In the genomic region with DNA sequence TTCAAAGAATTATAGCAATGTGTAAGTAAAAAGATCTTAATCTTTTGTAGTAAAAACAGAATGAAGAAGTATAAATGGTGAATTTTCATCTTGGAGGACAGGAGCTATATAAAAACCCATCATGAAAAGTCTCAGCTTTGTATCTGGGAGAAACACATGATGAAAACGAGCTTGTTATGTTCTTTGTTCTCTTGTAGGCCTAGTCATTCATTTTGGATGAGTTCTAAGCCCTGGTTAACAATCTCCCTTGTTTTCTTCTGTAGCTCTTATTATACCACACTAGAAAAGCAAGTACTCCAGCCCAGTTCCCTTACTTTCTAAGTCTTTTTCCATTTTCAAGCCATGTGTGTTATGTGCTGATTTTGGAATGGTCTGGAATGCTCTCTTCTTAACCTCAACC, we compare ENCODE assay signal across 20 cellular contexts.
DNase-seq lines count a peak whose midpoint lies in the region; ATAC-seq and TF ChIP-seq lines count a peak whose summit lies in the region.
"Had no signal": no experiment of that assay in that cellular context is flagged by ENCODE, and none has a peak within 500 bp of the region (broad histone marks: within the 10 kb centered on the region; RNA-seq: fewer than 3 reads in every experiment).

No MANE protein-coding gene starts in this region.

- no peak for TF ChIP-seq CTCF in smooth muscle cell (IDR thresholded peaks at IDR 0.05; ENCODE audit: borderline replicate concordance, insufficient read depth, poor library complexity, severe bottlenecking)

- no peaks in the 10 kb centered on the region for H3K27me3 ChIP-seq in smooth muscle cell (ENCODE audit: low read depth)
- H3K27me3 ChIP-seq: BLaER1 treated with 17β-estradiol and CSF1 and Interleukin-3, amounts not matched to agents 10 nM and 100 nM had no signal

- 93% methylated on average over 1 of the region's 1 CpG for WGBS in smooth muscle cell (ENCODE audit: low lambda C conversion rate)

- ATAC-seq in activated naive CD8-positive, alpha-beta T cell treated with anti-CD3 and anti-CD28 coated beads, Interleukin-2, amount 50 U/mL, for 24 hours, result no peak
- ATAC-seq: Panc1 had no signal

- peaks cover 2% of the 10 kb centered on the region for H3F3A ChIP-seq in smooth muscle cell (ENCODE audit: low read depth)

- no peak overlapping the region for H3K4me2 ChIP-seq in smooth muscle cell
- H3K4me2 ChIP-seq: BLaER1 treated with 17β-estradiol and CSF1 and Interleukin-3, amounts not matched to agents 10 nM and 100 nM had no signal

- peak overlapping the region; percentile 31 for H3K27ac ChIP-seq in smooth muscle cell (ENCODE audit: low read depth)
- H3K27ac ChIP-seq: 22Rv1; BLaER1 treated with 17β-estradiol and CSF1 and Interleukin-3, amounts not matched to agents 10 nM and 100 nM had no signal

- H3K9me3 ChIP-seq in smooth muscle cell (replicated peaks; ENCODE audit: low read depth), result no peaks in the 10 kb centered on the region

- H3K4me3 ChIP-seq in smooth muscle cell, result no peak overlapping the region
- H3K4me3 ChIP-seq: BLaER1 treated with 17β-estradiol and CSF1 and Interleukin-3, amounts not matched to agents 10 nM and 100 nM had no signal

- no peaks in the 10 kb centered on the region for H3K36me3 ChIP-seq in smooth muscle cell (ENCODE audit: low read depth)

- H4K20me1 ChIP-seq in smooth muscle cell (ENCODE audit: low read depth), result peaks cover 61% of the 10 kb centered on the region

- H3K9ac ChIP-seq in smooth muscle cell (ENCODE audit: low read depth), result no peak overlapping the region
- H3K9ac ChIP-seq: BLaER1 treated with 17β-estradiol and CSF1 and Interleukin-3, amounts not matched to agents 10 nM and 100 nM had no signal

- H3K27ac Mint-ChIP-seq in activated naive CD8-positive, alpha-beta T cell treated with anti-CD3 and anti-CD28 coated beads, Interleukin-2, amount 50 U/mL, for 24 hours, result peak overlapping the region; percentile 18
- H3K27ac Mint-ChIP-seq in activated naive CD8-positive, alpha-beta T cell treated with anti-CD3 and anti-CD28 coated beads for 36 hours, result no peak overlapping the region

- no peak for DNase-seq in activated naive CD8-positive, alpha-beta T cell treated with anti-CD3 and anti-CD28 coated beads, Interleukin-2, amount 50 U/mL, for 24 hours
- no peak for DNase-seq in activated naive CD8-positive, alpha-beta T cell treated with anti-CD3 and anti-CD28 coated beads for 36 hours
- DNase-seq in medulla oblongata (ENCODE audit: extremely low spot score) (peak; percentile 62), smooth muscle cell (lab: John Stamatoyannopoulos, UW; ENCODE audit: unreplicated experiment) (no peak), RKO (ENCODE audit: low spot score) (no peak), NCI-H510A (lab: John Stamatoyannopoulos, UW) (no peak), DMS53 treated with DMSO at 0.1 percent for 48 hours (lab: John Stamatoyannopoulos, UW; ENCODE audit: unreplicated experiment) (no peak)
- no peak for DNase-seq in activated T-cell treated with anti-CD3 and anti-CD28 coated beads, Interleukin-2, amount 50 U/mL, for 48 hours
- DNase-seq: CD4-positive, alpha-beta memory T cell; Karpas-422; MV-4-11; NCI-H1105 treated with DMSO at 0.1 percent for 48 hours; NCI-H2081; NCI-H2171; NCI-H345; NCI-H524 treated with DMSO at 0.1 percent for 48 hours; NCI-H82 had no signal

- H3K4me3 Mint-ChIP-seq in activated naive CD8-positive, alpha-beta T cell treated with anti-CD3 and anti-CD28 coated beads, Interleukin-2, amount 50 U/mL, for 24 hours, result no peak overlapping the region
- H3K4me3 Mint-ChIP-seq in activated naive CD8-positive, alpha-beta T cell treated with anti-CD3 and anti-CD28 coated beads for 36 hours, result no peak overlapping the region
- H3K4me3 Mint-ChIP-seq: CD4-positive, alpha-beta memory T cell had no signal

- H3K4me1 Mint-ChIP-seq in activated naive CD8-positive, alpha-beta T cell treated with anti-CD3 and anti-CD28 coated beads, Interleukin-2, amount 50 U/mL, for 24 hours, result peaks cover 22% of the 10 kb centered on the region
- H3K4me1 Mint-ChIP-seq in activated naive CD8-positive, alpha-beta T cell treated with anti-CD3 and anti-CD28 coated beads for 36 hours, result peaks cover 24% of the 10 kb centered on the region

- no peak overlapping the region for H2AFZ ChIP-seq in smooth muscle cell (ENCODE audit: low read depth)

- peaks cover 66% of the 10 kb centered on the region for H3K79me2 ChIP-seq in smooth muscle cell (ENCODE audit: low read depth)

- H3K4me1 ChIP-seq in smooth muscle cell (ENCODE audit: low read depth), result no peaks in the 10 kb centered on the region

- peaks cover 21% of the 10 kb centered on the region for H3K36me3 Mint-ChIP-seq in activated naive CD8-positive, alpha-beta T cell treated with anti-CD3 and anti-CD28 coated beads, Interleukin-2, amount 50 U/mL, for 24 hours (ENCODE audit: low read depth)
- H3K36me3 Mint-ChIP-seq in activated naive CD8-positive, alpha-beta T cell treated with anti-CD3 and anti-CD28 coated beads for 36 hours, result peaks cover 27% of the 10 kb centered on the region

- no peaks in the 10 kb centered on the region for H3K27me3 Mint-ChIP-seq in activated naive CD8-positive, alpha-beta T cell treated with anti-CD3 and anti-CD28 coated beads, Interleukin-2, amount 50 U/mL, for 24 hours
- no peaks in the 10 kb centered on the region for H3K27me3 Mint-ChIP-seq in activated naive CD8-positive, alpha-beta T cell treated with anti-CD3 and anti-CD28 coated beads for 36 hours
- H3K27me3 Mint-ChIP-seq: CD4-positive, alpha-beta memory T cell had no signal

- H3K9me3 Mint-ChIP-seq in activated naive CD8-positive, alpha-beta T cell treated with anti-CD3 and anti-CD28 coated beads, Interleukin-2, amount 50 U/mL, for 24 hours, result peaks cover 6% of the 10 kb centered on the region
- peaks cover 9% of the 10 kb centered on the region for H3K9me3 Mint-ChIP-seq in activated naive CD8-positive, alpha-beta T cell treated with anti-CD3 and anti-CD28 coated beads for 36 hours
